In genomic region chr3:188396251-188396650, GRCh38 we compare ENCODE assay signal across 22 cellular contexts.
A peak's percentile ranks its signal among the peaks of the same experiment; 100 is the strongest.
DNase-seq lines count a peak whose midpoint lies in the region; ATAC-seq and TF ChIP-seq lines count a peak whose summit lies in the region.
"Had no signal": no experiment of that assay in that cellular context is flagged by ENCODE, and none has a peak within 500 bp of the region (broad histone marks: within the 10 kb centered on the region; RNA-seq: fewer than 3 reads in every experiment).

No MANE protein-coding gene starts in this region.

- no peak for TF ChIP-seq POLR2A in stomach (IDR thresholded peaks at IDR 0.05)

- CTCF ChIA-PET in RWPE1 (lab: Yijun Ruan, JAX), result no interaction called here

- no peak for ATAC-seq in Right ventricle myocardium superior (ENCODE audit: poor library complexity)
- ATAC-seq in foreskin keratinocyte, result peak; percentile 69
- ATAC-seq in GM21529 (IDR thresholded peaks at IDR 0.05; ENCODE audit: unreplicated experiment), result no peak
- ATAC-seq: naive thymus-derived CD4-positive, alpha-beta T cell had no signal

- H3K36me3 ChIP-seq in left ventricle myocardium inferior (no peaks in the 10 kb centered on the region), stomach (peaks cover 0 to 3% (median 0%) of the 10 kb centered on the region in 4 donors)
- H3K36me3 ChIP-seq: right atrium auricular region, tibial nerve had no signal

- H3K4me1 ChIP-seq in left ventricle myocardium inferior, result peaks cover 69% of the 10 kb centered on the region
- H3K4me1 ChIP-seq in foreskin keratinocyte, result peaks cover 13% of the 10 kb centered on the region
- H3K4me1 ChIP-seq in stomach, result peaks cover 28 to 86% (median 57%) of the 10 kb centered on the region in 4 donors

- intact Hi-C loops in left ventricle myocardium inferior (cut with micrococcal nuclease) (no loop called here), Right ventricle myocardium superior (cut with DNase I) (no loop called here), stomach (cut with DNase I; ENCODE audit: low total_unique reads) (no loop called here)

- no peak for TF ChIP-seq CTCF in left ventricle myocardium inferior (IDR thresholded peaks at IDR 0.05; ENCODE audit: borderline replicate concordance)
- TF ChIP-seq CTCF in RWPE1 (conservative IDR thresholded peaks at IDR 0.05; ENCODE audit: low read depth), result no peak
- TF ChIP-seq CTCF in foreskin keratinocyte (conservative IDR thresholded peaks at IDR 0.05), result no peak
- no peak for TF ChIP-seq CTCF in stomach (IDR thresholded peaks at IDR 0.05)
- no peak for TF ChIP-seq CTCF in coronary artery (IDR thresholded peaks at IDR 0.05)

- no peak for TF ChIP-seq EP300 in stomach (IDR thresholded peaks at IDR 0.05)

- 48 to 58% (median 56%) methylated on average over 2 of the region's 2 CpGs for WGBS in stomach, 5 donors

- H3K27ac ChIP-seq in left ventricle myocardium inferior (replicated peaks) (peak overlapping the region; percentile 84), RWPE1 (no peak overlapping the region), foreskin keratinocyte (no peak overlapping the region), stomach (peak overlapping the region in 3 of 5 donors; percentile 57 to 72 (median 60)), coronary artery (no peak overlapping the region)
- H3K27ac ChIP-seq: C4-2B, PC-9 had no signal

- H3K4me3 ChIP-seq in left ventricle myocardium inferior (no peak overlapping the region), stomach (no peak overlapping the region), coronary artery (no peak overlapping the region)
- H3K4me3 ChIP-seq: PC-9, right atrium auricular region had no signal

- H3K27me3 ChIP-seq in left ventricle myocardium inferior (ENCODE audit: low read depth) (no peaks in the 10 kb centered on the region), foreskin keratinocyte (no peaks in the 10 kb centered on the region), stomach (no peaks in the 10 kb centered on the region)
- H3K27me3 ChIP-seq: right atrium auricular region, tibial nerve had no signal

- H3K9me3 ChIP-seq in left ventricle myocardium inferior (replicated peaks) (no peaks in the 10 kb centered on the region), stomach (no peaks in the 10 kb centered on the region)
- H3K9me3 ChIP-seq: right atrium auricular region, tibial nerve had no signal

- DNase-seq in left ventricle myocardium inferior (no peak), Right ventricle myocardium superior (no peak), RWPE1 (ENCODE audit: low spot score) (peak; percentile 42), foreskin keratinocyte (peak in 1 of 2 donors; percentile 49), stomach (no peak), NCI-H1092 (lab: John Stamatoyannopoulos, UW) (no peak), coronary artery (ENCODE audit: low spot score) (no peak)
- DNase-seq: ACHN; activated CD4-positive, alpha-beta T cell treated with anti-CD3 and anti-CD28 coated beads, Interleukin-2, amount 50 U/mL, for 48 hours; activated gamma-delta T cell; central memory CD4-positive, alpha-beta T cell; effector memory CD4-positive, alpha-beta T cell; GF-D8; mesendoderm; naive thymus-derived CD4-positive, alpha-beta T cell; NCI-H1417; NCI-H748 treated with DMSO at 0.1 percent for 48 hours; PC-9 had no signal

- POLR2A ChIA-PET in RWPE1 (lab: Yijun Ruan, JAX; ENCODE audit: low non-redundant PET), result no interaction called here

Comparison
In these comparisons a context has a peak if more than half of its experiments do, and no peak if none do; other contexts are left out.
1. H3K27ac ChIP-seq: peak in left ventricle myocardium inferior (single experiment) and stomach (3 of 5); none in RWPE1 (single experiment), foreskin keratinocyte (single experiment) and coronary artery (0 of 2).